Comparison of ENCODE assay signal across 29 cellular contexts in genomic region chr7:129540340-129540739, GRCh38. TPM values are rescaled to one million over a fixed set of nuclear protein-coding genes. Genes with fewer than 3 reads are reported as not detected.
"Had no signal": no experiment of that assay in that cellular context is flagged by ENCODE, and none has a peak within 500 bp of the region (broad histone marks: within the 10 kb centered on the region; RNA-seq: fewer than 3 reads in every experiment).

No MANE protein-coding gene starts in this region.

- FAIRE-seq: astrocyte, bronchial epithelial cell had no signal

- H3K4me1 ChIP-seq: esophagus muscularis mucosa, foreskin keratinocyte, gastrocnemius medialis had no signal

- H3K9me3 ChIP-seq: esophagus muscularis mucosa, gastrocnemius medialis had no signal

- H3K4me3 ChIP-seq: coronary artery, dorsolateral prefrontal cortex, esophagus muscularis mucosa, gastrocnemius medialis had no signal

- H3K27ac ChIP-seq: brain microvascular endothelial cell, coronary artery, dorsolateral prefrontal cortex, esophagus muscularis mucosa, foreskin keratinocyte, gastrocnemius medialis, WERI-Rb-1 had no signal

- H3K36me3 ChIP-seq: brain microvascular endothelial cell, esophagus muscularis mucosa, gastrocnemius medialis, WERI-Rb-1 had no signal

- DNase-seq: activated B cell treated with CpG ODN at 0.5 μM for 24 hours; activated CD4-positive, alpha-beta T cell treated with anti-CD3 and anti-CD28 coated beads for 48 hours; activated CD4-positive, alpha-beta T cell treated with anti-CD3 and anti-CD28 coated beads, Interleukin-2, amount 50 U/mL, for 1 hour; activated CD4-positive, alpha-beta T cell treated with anti-CD3 and anti-CD28 coated beads, Interleukin-2, amount 50 U/mL, for 48 hours; activated CD8-positive, alpha-beta memory T cell treated with anti-CD3 and anti-CD28 coated beads for 24 hours; activated CD8-positive, alpha-beta T cell treated with anti-CD3 and anti-CD28 coated beads for 36 hours; activated effector memory CD4-positive, alpha-beta T cell treated with Interleukin-2 at 50 U/mL for 16 hours; activated gamma-delta T cell treated with Interleukin-2 at 50 U/mL for 16 hours; activated naive CD4-positive, alpha-beta T cell treated with anti-CD3 and anti-CD28 coated beads, Interleukin-2, amount 50 U/mL, for 16 hours; activated naive CD4-positive, alpha-beta T cell treated with Interleukin-2 at 50 U/mL for 16 hours; activated T-cell treated with anti-CD3 and anti-CD28 coated beads, Interleukin-2, amount 50 U/mL, for 4 hours; amniotic stem cell; anterior cingulate cortex; brain microvascular endothelial cell; dorsolateral prefrontal cortex; effector memory CD4-positive, alpha-beta T cell; erythroblast; foreskin keratinocyte; gastrocnemius medialis; glutamatergic neuron; T-helper 1 cell; T-helper 17 cell; T1000; WERI-Rb-1 had no signal

- H3K27me3 ChIP-seq: brain microvascular endothelial cell, gastrocnemius medialis had no signal

RNA-seq across cellular contexts. Expression of gene SMKR1, which starts 38.0 kb away (rescaled TPM):
- total RNA-seq: astrocyte, cardiac septum, gastrocnemius medialis had no signal
